Comparison of ENCODE assay signal across 8 cellular contexts in genomic region chr2:32772623-32773221, GRCh38.
DNase-seq lines count a peak whose midpoint lies in the region; ATAC-seq and TF ChIP-seq lines count a peak whose summit lies in the region.

No MANE protein-coding gene starts in this region.

- DNase-seq in SIG-M5 treated with dmso at 0.1 percent for 504 hours (lab: John Stamatoyannopoulos, UW; ENCODE audit: unreplicated experiment) (peak; percentile 29), SIG-M5 (lab: John Stamatoyannopoulos, UW) (no peak), NCI-H1092 treated with DMSO at 0.1 percent for 48 hours (lab: John Stamatoyannopoulos, UW) (peak; percentile 36), adrenal gland (peak in 4 of 7 donors; percentile 14 to 24 (median 19)), right cardiac atrium (no peak), smooth muscle cell (lab: John Stamatoyannopoulos, UW; ENCODE audit: unreplicated experiment) (no peak)
- DNase-seq in activated naive CD4-positive, alpha-beta T cell treated with anti-CD3 and anti-CD28 coated beads, Interleukin-2, amount 50 U/mL, for 16 hours, result no peak
- no peak for DNase-seq in activated T-cell treated with anti-CD3 and anti-CD28 coated beads, Interleukin-2, amount 50 U/mL, for 48 hours

- H3K79me2 ChIP-seq in smooth muscle cell (ENCODE audit: low read depth), result no peaks in the 10 kb centered on the region

- H3K9me3 ChIP-seq in adrenal gland (replicated peaks in 1 of 3) (no peaks in the 10 kb centered on the region), right cardiac atrium (ENCODE audit: control insufficient read depth, low read length) (no peaks in the 10 kb centered on the region), smooth muscle cell (replicated peaks; ENCODE audit: low read depth) (no peaks in the 10 kb centered on the region)

- peak overlapping the region; percentile 47 for H3K4me2 ChIP-seq in smooth muscle cell

- intact Hi-C loops in adrenal gland (cut with DNase I), result loop anchor here (5.0 to 10.0 kb wide), 4 partner anchors 172 to 602 kb away; partner anchors contain the start of gene LTBP1 (in 2 of the 2)
- intact Hi-C loops in right cardiac atrium (cut with DNase I), result loop anchor here (2.0 to 10.0 kb wide), 9 partner anchors 172 to 600 kb away; partner anchors contain the start of gene LTBP1 (in 3 of the 4)

- H3K4me3 ChIP-seq in adrenal gland (no peak overlapping the region), right cardiac atrium (ENCODE audit: low read length) (no peak overlapping the region), smooth muscle cell (no peak overlapping the region)

- ATAC-seq in right cardiac atrium, result peak; percentile 81 to 86

- H3K27ac ChIP-seq in adrenal gland, result no peak overlapping the region
- no peak overlapping the region for H3K27ac ChIP-seq in right cardiac atrium (ENCODE audit: low read length)
- no peak overlapping the region for H3K27ac ChIP-seq in smooth muscle cell (ENCODE audit: low read depth)

- WGBS in adrenal gland, 4 donors, result 38 to 49% (median 41%) methylated on average over 4 of the region's 4 CpGs
- 26% methylated on average over 4 of the region's 4 CpGs for WGBS in right cardiac atrium
- WGBS in smooth muscle cell (ENCODE audit: low lambda C conversion rate), result 11% methylated on average over 4 of the region's 4 CpGs

- H3K4me1 ChIP-seq in adrenal gland (replicated peaks in 1 of 2) (no peaks in the 10 kb centered on the region), right cardiac atrium (ENCODE audit: control insufficient read depth, insufficient read depth, low read length) (no peaks in the 10 kb centered on the region), smooth muscle cell (ENCODE audit: low read depth) (peaks cover 3% of the 10 kb centered on the region)

- H3K9ac ChIP-seq in smooth muscle cell (ENCODE audit: low read depth), result no peak overlapping the region

- peak; percentile 64 to 80 (median 71) for TF ChIP-seq CTCF in adrenal gland (IDR thresholded peaks at IDR 0.05)
- TF ChIP-seq CTCF in smooth muscle cell (IDR thresholded peaks at IDR 0.05; ENCODE audit: borderline replicate concordance, insufficient read depth, poor library complexity, severe bottlenecking), result peak; percentile 88

- no peaks in the 10 kb centered on the region for H4K20me1 ChIP-seq in smooth muscle cell (ENCODE audit: low read depth)

- no peaks in the 10 kb centered on the region for H3F3A ChIP-seq in smooth muscle cell (ENCODE audit: low read depth)

- H3K36me3 ChIP-seq in adrenal gland (replicated peaks in 1 of 2) (no peaks in the 10 kb centered on the region), smooth muscle cell (ENCODE audit: low read depth) (no peaks in the 10 kb centered on the region)

- H2AFZ ChIP-seq in smooth muscle cell (ENCODE audit: low read depth), result no peak overlapping the region

- H3K27me3 ChIP-seq in adrenal gland (no peaks in the 10 kb centered on the region), right cardiac atrium (ENCODE audit: control insufficient read depth, insufficient read depth) (no peaks in the 10 kb centered on the region), smooth muscle cell (ENCODE audit: low read depth) (no peaks in the 10 kb centered on the region)

- no peak for TF ChIP-seq POLR2A in adrenal gland (IDR thresholded peaks at IDR 0.05)

Comparison
In these comparisons a context has a peak if more than half of its experiments do, and no peak if none do; other contexts are left out.
1. DNase-seq: peak in SIG-M5 treated with dmso at 0.1 percent for 504 hours (single experiment), NCI-H1092 treated with DMSO at 0.1 percent for 48 hours (single experiment) and adrenal gland (4 of 7); none in SIG-M5 (single experiment), right cardiac atrium (0 of 3), smooth muscle cell (single experiment), activated naive CD4-positive, alpha-beta T cell treated with anti-CD3 and anti-CD28 coated beads, Interleukin-2, amount 50 U/mL, for 16 hours (single experiment) and activated T-cell treated with anti-CD3 and anti-CD28 coated beads, Interleukin-2, amount 50 U/mL, for 48 hours (0 of 2).